In genomic region chr1:207993477-207994445, GRCh38 we compare ENCODE assay signal across 10 cellular contexts.
A peak's percentile ranks its signal among the peaks of the same experiment; 100 is the strongest.
DNase-seq lines count a peak whose midpoint lies in the region; ATAC-seq and TF ChIP-seq lines count a peak whose summit lies in the region.
"Had no signal": no experiment of that assay in that cellular context is flagged by ENCODE, and none has a peak within 500 bp of the region (broad histone marks: within the 10 kb centered on the region; RNA-seq: fewer than 3 reads in every experiment).

No MANE protein-coding gene starts in this region.

- ATAC-seq in GM18502 (IDR thresholded peaks at IDR 0.05; ENCODE audit: poor library complexity, unreplicated experiment) (no peak), HG02763 (IDR thresholded peaks at IDR 0.05; ENCODE audit: unreplicated experiment) (no peak)

- no peaks in the 10 kb centered on the region for H3K9me3 ChIP-seq in SK-N-SH

- WGBS in SK-N-SH (ENCODE audit: low lambda C conversion rate) = 83% methylated on average over 5 of the region's 5 CpGs

- H3K9me2 ChIP-seq in SK-N-SH = no peaks in the 10 kb centered on the region

- no peak overlapping the region for H3K4me2 ChIP-seq in SK-N-SH

- CTCF ChIA-PET in SK-N-SH (lab: Yijun Ruan, JAX) = interaction anchor here (1.2 to 2.4 kb wide), 6 partner anchors 9 to 249 kb away, joined by 3 to 10 read pairs (median 6); no protein-coding TSS in a partner anchor

- H3K4me1 ChIP-seq in SK-N-SH (ENCODE audit: control insufficient read depth in 1 of 2, insufficient read depth in 2 of 2, low read depth in 1 of 2, low read length in 1 of 2) = peaks cover 0 to 3% of the 10 kb centered on the region in 2 experiments; a peak in 2 of 4 replicates

- H3K27me3 ChIP-seq in SK-N-SH (ENCODE audit: insufficient read depth) = no peaks in the 10 kb centered on the region

- in situ Hi-C loops in GM13977 (cut with MboI; ENCODE audit: low pct_unique_long_range_greater_than_20kb, low sequenced_read_pairs, unreplicated experiment) = no loop called here

- TF ChIP-seq RAD21 in SK-N-SH (IDR thresholded peaks at IDR 0.05; ENCODE audit: low read length) = peak; percentile 57

- TF ChIP-seq CTCF in AG09319 (IDR thresholded peaks at IDR 0.05; ENCODE audit: low read depth, low read length) = peak; percentile 46
- peak; percentile 41 for TF ChIP-seq CTCF in GM13977 (IDR thresholded peaks at IDR 0.05; ENCODE audit: extremely low read depth, insufficient read depth, missing control alignments)
- peak; percentile 55 for TF ChIP-seq CTCF in SK-N-SH (IDR thresholded peaks at IDR 0.05)

- H3K4me3 ChIP-seq in SK-N-SH (ENCODE audit: low read depth in 2 of 2, low read length in 1 of 2) = no peak overlapping the region

- no peaks in the 10 kb centered on the region for H3F3A ChIP-seq in SK-N-SH (replicated peaks; ENCODE audit: insufficient read depth)

- H4K20me1 ChIP-seq in SK-N-SH (ENCODE audit: insufficient read depth) = no peaks in the 10 kb centered on the region

- no peak for DNase-seq in AG09319 (ENCODE audit: extremely low read depth, low read depth)
- DNase-seq in GM13977 (ENCODE audit: low spot score) = no peak
- DNase-seq in SK-N-SH = peak; percentile 42
- DNase-seq in iPS-NIHi11 (ENCODE audit: low spot score) = peak; percentile 57
- no peak for DNase-seq in NK-92 treated with Interleukin-12 subunit alpha and Interleukin-12 subunit beta, amount 100 ng/mL, for 24 hours (lab: John Stamatoyannopoulos, UW)
- no peak for DNase-seq in NCI-H2171 treated with DMSO at 0.1 percent for 48 hours (lab: John Stamatoyannopoulos, UW)
- DNase-seq: GDM1, T-helper 2 cell had no signal

- no peak overlapping the region for H3K9ac ChIP-seq in SK-N-SH

- H3K36me3 ChIP-seq in SK-N-SH (replicated peaks in 1 of 2; ENCODE audit: control insufficient read depth in 1 of 2, insufficient read depth in 2 of 2, low read length in 1 of 2) = no peaks in the 10 kb centered on the region

- H3K79me2 ChIP-seq in SK-N-SH (ENCODE audit: insufficient read depth) = no peaks in the 10 kb centered on the region

- no peak overlapping the region for H2AFZ ChIP-seq in SK-N-SH (ENCODE audit: low read depth)

- H3K27ac ChIP-seq in SK-N-SH (ENCODE audit: low read depth in 2 of 2, low read length in 1 of 2) = no peak overlapping the region

- TF ChIP-seq EP300 in SK-N-SH (IDR thresholded peaks at IDR 0.05; ENCODE audit: borderline replicate concordance in 1 of 2, low read depth in 1 of 2, low read length in 1 of 2) = no peak

- POLR2A ChIA-PET in SK-N-SH (lab: Yijun Ruan, JAX) = no interaction called here

TF ChIP-seq in SK-N-SH, 30 proteins besides CTCF, POLR2A, EP300 and RAD21:
- TF ChIP-seq SIN3A (IDR thresholded peaks at IDR 0.05; ENCODE audit: borderline replicate concordance, low read depth, low read length) (no peak), FOXM1 (IDR thresholded peaks at IDR 0.05; ENCODE audit: low read depth) (no peak), JUND (IDR thresholded peaks at IDR 0.05) (no peak), MAX (IDR thresholded peaks at IDR 0.05; ENCODE audit: low read depth) (no peak), RXRA (IDR thresholded peaks at IDR 0.05; ENCODE audit: borderline replicate concordance, low read depth) (no peak), TEAD4 (IDR thresholded peaks at IDR 0.05; ENCODE audit: borderline replicate concordance, insufficient read depth) (no peak), REST (IDR thresholded peaks at IDR 0.05; ENCODE audit: low read depth, low read length) (no peak), ELF1 (IDR thresholded peaks at IDR 0.05) (no peak), IRF3 (IDR thresholded peaks at IDR 0.05; ENCODE audit: low read depth, low read length) (no peak), RFX5 (IDR thresholded peaks at IDR 0.05; ENCODE audit: low read length) (no peak), USF2 (IDR thresholded peaks at IDR 0.05; ENCODE audit: borderline replicate concordance, low read depth, low read length) (no peak), TAF1 (IDR thresholded peaks at IDR 0.05; ENCODE audit: borderline replicate concordance, low read depth, low read length) (no peak), ZBTB33 (IDR thresholded peaks at IDR 0.05; ENCODE audit: borderline replicate concordance, low read depth) (no peak), CHD2 (IDR thresholded peaks at IDR 0.05; ENCODE audit: low read length, partially characterized antibody) (no peak), TCF12 (IDR thresholded peaks at IDR 0.05) (no peak), FOXJ3 (CRISPR knock-in tag; IDR thresholded peaks at IDR 0.05) (no peak), GATA2 (CRISPR knock-in tag; IDR thresholded peaks at IDR 0.05) (no peak), GABPA (IDR thresholded peaks at IDR 0.05; ENCODE audit: low read depth) (no peak), FOSL2 (IDR thresholded peaks at IDR 0.05; ENCODE audit: borderline replicate concordance, low read depth) (no peak), MXI1 (IDR thresholded peaks at IDR 0.05; ENCODE audit: low read depth, low read length) (no peak)

Comparison
In these comparisons a context has a peak if more than half of its experiments do, and no peak if none do; other contexts are left out.
1. DNase-seq: peak in SK-N-SH (single experiment) and iPS-NIHi11 (single experiment); none in AG09319 (single experiment), GM13977 (single experiment), NK-92 treated with Interleukin-12 subunit alpha and Interleukin-12 subunit beta, amount 100 ng/mL, for 24 hours (single experiment) and NCI-H2171 treated with DMSO at 0.1 percent for 48 hours (single experiment).
2. Peak in every context shown above with its lines, with median percentiles within 50 percentile points of each other: CTCF ChIP-seq.